In the genomic region with DNA sequence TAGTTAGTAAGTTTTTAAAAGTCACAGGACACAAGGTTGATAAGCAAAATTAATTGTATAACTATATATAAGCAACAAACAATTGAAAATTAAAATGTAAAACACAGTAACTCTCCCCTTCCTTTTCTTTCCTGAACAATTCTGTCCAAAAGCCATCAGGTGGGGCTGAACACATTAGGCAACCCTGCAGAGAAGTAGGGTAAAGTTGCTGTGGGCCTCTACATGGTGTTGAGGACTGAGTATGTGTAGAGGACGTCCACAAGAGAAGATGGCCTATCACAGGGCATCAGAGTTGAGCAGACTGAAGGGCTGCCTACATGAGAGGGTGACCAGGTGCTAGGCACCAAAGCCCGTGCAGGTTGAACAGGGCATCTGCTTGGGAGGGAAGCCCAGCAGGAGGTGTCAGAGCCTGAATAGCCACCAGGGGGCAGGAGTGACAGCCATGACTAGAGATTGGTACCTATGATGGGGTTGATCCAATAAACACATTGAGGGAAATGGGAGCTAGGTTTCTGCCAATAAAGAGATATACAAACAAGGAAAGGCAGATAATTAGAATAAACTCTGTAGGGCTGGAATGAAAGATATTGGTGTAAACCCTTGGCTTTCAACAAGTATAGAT, we compare ENCODE assay signal across 8 cellular contexts.
A peak's percentile ranks its signal among the peaks of the same experiment; 100 is the strongest.
DNase-seq lines count a peak whose midpoint lies in the region; TF ChIP-seq lines count a peak whose summit lies in the region.

No MANE protein-coding gene starts in this region.

- no peak overlapping the region for H3K27ac ChIP-seq in left ventricle myocardium inferior (replicated peaks)

- no peaks in the 10 kb centered on the region for H3K27me3 ChIP-seq in left ventricle myocardium inferior (ENCODE audit: low read depth)

- DNase-seq in AG20443 (ENCODE audit: low spot score) = peak; percentile 36
- DNase-seq in GM19240 (ENCODE audit: insufficient read length, low spot score) = peak; percentile 52
- peak; percentile 79 for DNase-seq in NCI-H82 (lab: John Stamatoyannopoulos, UW)
- peak; percentile 15 for DNase-seq in activated CD8-positive, alpha-beta memory T cell treated with anti-CD3 and anti-CD28 coated beads, Interleukin-2, amount 50 U/mL, for 24 hours (ENCODE audit: extremely low read depth)
- no peak for DNase-seq in left ventricle myocardium inferior
- peak; percentile 16 to 43 (median 43) for DNase-seq in stimulated activated CD4-positive, alpha-beta T cell treated with anti-CD3 and anti-CD28 coated beads, TNF-alpha, amount 100 ng/mL, for 48 hours (ENCODE audit: low read depth in 3 of 3)
- DNase-seq in COR-L47 (lab: John Stamatoyannopoulos, UW) = no peak
- no peak for DNase-seq in retina

- no peaks in the 10 kb centered on the region for H3K36me3 ChIP-seq in left ventricle myocardium inferior

- no peak overlapping the region for H3K4me3 ChIP-seq in left ventricle myocardium inferior

- no peaks in the 10 kb centered on the region for H3K4me1 ChIP-seq in left ventricle myocardium inferior

- TF ChIP-seq CTCF in left ventricle myocardium inferior (IDR thresholded peaks at IDR 0.05; ENCODE audit: borderline replicate concordance) = peak; percentile 35

- intact Hi-C loops in left ventricle myocardium inferior (cut with micrococcal nuclease) = no loop called here

- peaks cover 63% of the 10 kb centered on the region for H3K9me3 ChIP-seq in left ventricle myocardium inferior (replicated peaks)

Comparison
In these comparisons a context has a peak if more than half of its experiments do, and no peak if none do; other contexts are left out.
1. DNase-seq: peak in AG20443 (single experiment), GM19240 (single experiment), NCI-H82 (single experiment), activated CD8-positive, alpha-beta memory T cell treated with anti-CD3 and anti-CD28 coated beads, Interleukin-2, amount 50 U/mL, for 24 hours (single experiment) and stimulated activated CD4-positive, alpha-beta T cell treated with anti-CD3 and anti-CD28 coated beads, TNF-alpha, amount 100 ng/mL, for 48 hours (3 of 3); none in left ventricle myocardium inferior (single experiment), COR-L47 (single experiment) and retina (single experiment).